Comparison of ENCODE assay signal across 27 cellular contexts in genomic region chr17:83026311-83026811, GRCh38. TPM values are rescaled to one million over a fixed set of nuclear protein-coding genes. Genes with fewer than 3 reads are reported as not detected.
DNase-seq lines count a peak whose midpoint lies in the region; ATAC-seq and TF ChIP-seq lines count a peak whose summit lies in the region.
"Had no signal": no experiment of that assay in that cellular context is flagged by ENCODE, and none has a peak within 500 bp of the region (broad histone marks: within the 10 kb centered on the region; RNA-seq: fewer than 3 reads in every experiment).

No MANE protein-coding gene starts in this region.

- TF ChIP-seq CTCF in esophagus squamous epithelium (IDR thresholded peaks at IDR 0.05): no peak

- ATAC-seq in activated CD8-positive, alpha-beta T cell treated with anti-CD3 and anti-CD28 coated beads, Interleukin-2, amount 10 ng/mL, durations not matched to agents 7 days and 5 days: peak; percentile 59
- ATAC-seq in left lobe of liver (no peak), GM18870 (IDR thresholded peaks at IDR 0.05; ENCODE audit: unreplicated experiment) (no peak)

- no peak overlapping the region for H3K27ac ChIP-seq in esophagus squamous epithelium
- H3K27ac ChIP-seq: 22Rv1, cardiac muscle cell, thoracic aorta, WERI-Rb-1 had no signal

- H3K27me3 ChIP-seq in esophagus squamous epithelium: no peaks in the 10 kb centered on the region
- H3K27me3 ChIP-seq: cardiac muscle cell had no signal

- peaks cover 18% of the 10 kb centered on the region for H3K4me1 Mint-ChIP-seq in activated CD4-positive, alpha-beta memory T cell treated with anti-CD3 and anti-CD28 coated beads, Interleukin-2, amount 10 ng/mL, durations not matched to agents 7 days and 5 days
- peaks cover 13% of the 10 kb centered on the region for H3K4me1 Mint-ChIP-seq in activated CD4-positive, alpha-beta memory T cell treated with anti-CD3 and anti-CD28 coated beads for 36 hours (ENCODE audit: low read depth)
- H3K4me1 Mint-ChIP-seq in activated CD8-positive, alpha-beta T cell treated with anti-CD3 and anti-CD28 coated beads, Interleukin-2, amount 10 ng/mL, durations not matched to agents 7 days and 5 days (ENCODE audit: low read depth): peaks cover 38% of the 10 kb centered on the region
- H3K4me1 Mint-ChIP-seq in stimulated activated naive CD8-positive, alpha-beta T cell treated with anti-CD3 and anti-CD28 coated beads, Interleukin-15, Interleukin-2, amounts not matched to agents 100 ng/mL and 50 ng/mL, for 24 hours (ENCODE audit: low read depth): peaks cover 31% of the 10 kb centered on the region
- H3K4me1 Mint-ChIP-seq in activated naive CD4-positive, alpha-beta T cell treated with anti-CD3 and anti-CD28 coated beads, Interleukin-2, amount 10 ng/mL, durations not matched to agents 7 days and 5 days: peaks cover 26% of the 10 kb centered on the region

- no peak overlapping the region for H3K4me3 Mint-ChIP-seq in activated CD4-positive, alpha-beta memory T cell treated with anti-CD3 and anti-CD28 coated beads, Interleukin-2, amount 10 ng/mL, durations not matched to agents 7 days and 5 days
- H3K4me3 Mint-ChIP-seq in activated CD4-positive, alpha-beta memory T cell treated with anti-CD3 and anti-CD28 coated beads for 36 hours: no peak overlapping the region
- peak overlapping the region; percentile 4 for H3K4me3 Mint-ChIP-seq in activated CD8-positive, alpha-beta T cell treated with anti-CD3 and anti-CD28 coated beads, Interleukin-2, amount 10 ng/mL, durations not matched to agents 7 days and 5 days
- no peak overlapping the region for H3K4me3 Mint-ChIP-seq in stimulated activated naive CD8-positive, alpha-beta T cell treated with anti-CD3 and anti-CD28 coated beads, Interleukin-15, Interleukin-2, amounts not matched to agents 100 ng/mL and 50 ng/mL, for 24 hours
- H3K4me3 Mint-ChIP-seq in activated naive CD4-positive, alpha-beta T cell treated with anti-CD3 and anti-CD28 coated beads, Interleukin-2, amount 10 ng/mL, durations not matched to agents 7 days and 5 days: no peak overlapping the region
- H3K4me3 Mint-ChIP-seq: activated CD4-positive, alpha-beta T cell treated with anti-CD3 and anti-CD28 coated beads, Interleukin-2, amount 10 ng/mL, durations not matched to agents 24 days and 14 days; dendritic cell treated with granulocyte-macrophage colony-stimulating factor and Interleukin-4, amounts not matched to agents 40 ng/mL and 50 ng/mL, for 4 days had no signal

- WGBS in esophagus squamous epithelium, 2 donors: 83 to 92% methylated on average over 6 of the region's 14 CpGs

- CTCF ChIA-PET in activated CD4-positive, alpha-beta memory T cell treated with anti-CD3 and anti-CD28 coated beads, Interleukin-2, amount 10 ng/mL, durations not matched to agents 7 days and 5 days (lab: Charles Lee): no interaction called here
- CTCF ChIA-PET in activated CD4-positive, alpha-beta memory T cell treated with anti-CD3 and anti-CD28 coated beads for 36 hours (lab: Charles Lee): no interaction called here
- CTCF ChIA-PET in activated CD8-positive, alpha-beta T cell treated with anti-CD3 and anti-CD28 coated beads, Interleukin-2, amount 10 ng/mL, durations not matched to agents 7 days and 5 days (lab: Charles Lee): no interaction called here
- CTCF ChIA-PET in activated naive CD4-positive, alpha-beta T cell treated with anti-CD3 and anti-CD28 coated beads, Interleukin-2, amount 10 ng/mL, durations not matched to agents 7 days and 5 days (lab: Charles Lee): no interaction called here

- H3K27me3 Mint-ChIP-seq in activated CD4-positive, alpha-beta memory T cell treated with anti-CD3 and anti-CD28 coated beads, Interleukin-2, amount 10 ng/mL, durations not matched to agents 7 days and 5 days: peaks cover 4% of the 10 kb centered on the region
- no peaks in the 10 kb centered on the region for H3K27me3 Mint-ChIP-seq in activated CD4-positive, alpha-beta memory T cell treated with anti-CD3 and anti-CD28 coated beads for 36 hours
- H3K27me3 Mint-ChIP-seq in activated CD8-positive, alpha-beta T cell treated with anti-CD3 and anti-CD28 coated beads, Interleukin-2, amount 10 ng/mL, durations not matched to agents 7 days and 5 days (ENCODE audit: low read depth): peaks cover 4% of the 10 kb centered on the region
- no peaks in the 10 kb centered on the region for H3K27me3 Mint-ChIP-seq in stimulated activated naive CD8-positive, alpha-beta T cell treated with anti-CD3 and anti-CD28 coated beads, Interleukin-15, Interleukin-2, amounts not matched to agents 100 ng/mL and 50 ng/mL, for 24 hours
- peaks cover 12% of the 10 kb centered on the region for H3K27me3 Mint-ChIP-seq in activated naive CD4-positive, alpha-beta T cell treated with anti-CD3 and anti-CD28 coated beads, Interleukin-2, amount 10 ng/mL, durations not matched to agents 7 days and 5 days
- H3K27me3 Mint-ChIP-seq: activated CD4-positive, alpha-beta T cell treated with anti-CD3 and anti-CD28 coated beads, Interleukin-2, amount 10 ng/mL, durations not matched to agents 24 days and 14 days; dendritic cell treated with granulocyte-macrophage colony-stimulating factor and Interleukin-4, amounts not matched to agents 40 ng/mL and 50 ng/mL, for 4 days had no signal

- POLR2A ChIA-PET in activated CD4-positive, alpha-beta memory T cell treated with anti-CD3 and anti-CD28 coated beads, Interleukin-2, amount 10 ng/mL, durations not matched to agents 7 days and 5 days (lab: Charles Lee): no interaction called here
- POLR2A ChIA-PET in activated CD4-positive, alpha-beta memory T cell treated with anti-CD3 and anti-CD28 coated beads for 36 hours (lab: Charles Lee): no interaction called here
- POLR2A ChIA-PET in activated CD8-positive, alpha-beta T cell treated with anti-CD3 and anti-CD28 coated beads, Interleukin-2, amount 10 ng/mL, durations not matched to agents 7 days and 5 days (lab: Charles Lee): no interaction called here

- H3K9me3 ChIP-seq in esophagus squamous epithelium: no peaks in the 10 kb centered on the region
- H3K9me3 ChIP-seq: SK-N-SH, thoracic aorta had no signal

- peaks cover 0 to 17% (median 0%) of the 10 kb centered on the region in 3 donors for H3K36me3 ChIP-seq in esophagus squamous epithelium
- H3K36me3 ChIP-seq: cardiac muscle cell, thoracic aorta had no signal

- DNase-seq in activated CD4-positive, alpha-beta memory T cell treated with anti-CD3 and anti-CD28 coated beads, Interleukin-2, amount 10 ng/mL, durations not matched to agents 7 days and 5 days: peak; percentile 12
- no peak for DNase-seq in activated CD4-positive, alpha-beta memory T cell treated with anti-CD3 and anti-CD28 coated beads for 36 hours
- DNase-seq in activated CD8-positive, alpha-beta T cell treated with anti-CD3 and anti-CD28 coated beads, Interleukin-2, amount 10 ng/mL, durations not matched to agents 7 days and 5 days: peak; percentile 47
- DNase-seq in left lobe of liver (ENCODE audit: low spot score) (peak; percentile 29), esophagus squamous epithelium (lab: John Stamatoyannopoulos, UW) (no peak)
- DNase-seq in activated naive CD4-positive, alpha-beta T cell treated with anti-CD3 and anti-CD28 coated beads, Interleukin-2, amount 10 ng/mL, durations not matched to agents 7 days and 5 days: no peak
- DNase-seq: activated CD4-positive, alpha-beta T cell treated with anti-CD3 and anti-CD28 coated beads, Interleukin-2, amount 10 ng/mL, durations not matched to agents 24 days and 14 days; activated naive CD4-positive, alpha-beta T cell; glutamatergic neuron; mammary epithelial cell; NCI-H1105; NCI-H2081 treated with DMSO at 0.1 percent for 48 hours; NCI-H345; NCI-H774; occipital lobe; RPMI8226; stimulated activated CD4-positive, alpha-beta T cell treated with anti-CD3 and anti-CD28 coated beads, Interleukin-2, amount 100 ng/mL, for 24 hours; T-helper 9 cell; WERI-Rb-1 had no signal

- intact Hi-C loops in activated CD4-positive, alpha-beta memory T cell treated with anti-CD3 and anti-CD28 coated beads for 36 hours (cut with micrococcal nuclease): no loop called here
- intact Hi-C loops in esophagus squamous epithelium (cut with DNase I): no loop called here

- no peak for TF ChIP-seq POLR2A in esophagus squamous epithelium (IDR thresholded peaks at IDR 0.05)

- no peaks in the 10 kb centered on the region for H3K4me1 ChIP-seq in esophagus squamous epithelium

- no peak overlapping the region for H3K27ac Mint-ChIP-seq in activated CD4-positive, alpha-beta memory T cell treated with anti-CD3 and anti-CD28 coated beads, Interleukin-2, amount 10 ng/mL, durations not matched to agents 7 days and 5 days
- no peak overlapping the region for H3K27ac Mint-ChIP-seq in activated CD4-positive, alpha-beta memory T cell treated with anti-CD3 and anti-CD28 coated beads for 36 hours
- peak overlapping the region; percentile 40 for H3K27ac Mint-ChIP-seq in activated CD8-positive, alpha-beta T cell treated with anti-CD3 and anti-CD28 coated beads, Interleukin-2, amount 10 ng/mL, durations not matched to agents 7 days and 5 days
- peak overlapping the region; percentile 24 for H3K27ac Mint-ChIP-seq in stimulated activated naive CD8-positive, alpha-beta T cell treated with anti-CD3 and anti-CD28 coated beads, Interleukin-15, Interleukin-2, amounts not matched to agents 100 ng/mL and 50 ng/mL, for 24 hours
- H3K27ac Mint-ChIP-seq in activated naive CD4-positive, alpha-beta T cell treated with anti-CD3 and anti-CD28 coated beads, Interleukin-2, amount 10 ng/mL, durations not matched to agents 7 days and 5 days: no peak overlapping the region
- H3K27ac Mint-ChIP-seq: activated CD4-positive, alpha-beta T cell treated with anti-CD3 and anti-CD28 coated beads, Interleukin-2, amount 10 ng/mL, durations not matched to agents 24 days and 14 days; dendritic cell treated with granulocyte-macrophage colony-stimulating factor and Interleukin-4, amounts not matched to agents 40 ng/mL and 50 ng/mL, for 4 days had no signal

- H3K9me3 Mint-ChIP-seq in activated CD4-positive, alpha-beta memory T cell treated with anti-CD3 and anti-CD28 coated beads, Interleukin-2, amount 10 ng/mL, durations not matched to agents 7 days and 5 days: no peaks in the 10 kb centered on the region
- H3K9me3 Mint-ChIP-seq in activated CD4-positive, alpha-beta memory T cell treated with anti-CD3 and anti-CD28 coated beads for 36 hours: no peaks in the 10 kb centered on the region
- H3K9me3 Mint-ChIP-seq in activated CD8-positive, alpha-beta T cell treated with anti-CD3 and anti-CD28 coated beads, Interleukin-2, amount 10 ng/mL, durations not matched to agents 7 days and 5 days (ENCODE audit: insufficient read depth): no peaks in the 10 kb centered on the region
- no peaks in the 10 kb centered on the region for H3K9me3 Mint-ChIP-seq in stimulated activated naive CD8-positive, alpha-beta T cell treated with anti-CD3 and anti-CD28 coated beads, Interleukin-15, Interleukin-2, amounts not matched to agents 100 ng/mL and 50 ng/mL, for 24 hours
- H3K9me3 Mint-ChIP-seq in activated naive CD4-positive, alpha-beta T cell treated with anti-CD3 and anti-CD28 coated beads, Interleukin-2, amount 10 ng/mL, durations not matched to agents 7 days and 5 days: no peaks in the 10 kb centered on the region
- H3K9me3 Mint-ChIP-seq: activated CD4-positive, alpha-beta T cell treated with anti-CD3 and anti-CD28 coated beads, Interleukin-2, amount 10 ng/mL, durations not matched to agents 24 days and 14 days; dendritic cell treated with granulocyte-macrophage colony-stimulating factor and Interleukin-4, amounts not matched to agents 40 ng/mL and 50 ng/mL, for 4 days had no signal

- H3K36me3 Mint-ChIP-seq in activated CD4-positive, alpha-beta memory T cell treated with anti-CD3 and anti-CD28 coated beads, Interleukin-2, amount 10 ng/mL, durations not matched to agents 7 days and 5 days (ENCODE audit: low read depth): peaks cover 10% of the 10 kb centered on the region
- H3K36me3 Mint-ChIP-seq in activated CD4-positive, alpha-beta memory T cell treated with anti-CD3 and anti-CD28 coated beads for 36 hours: peaks cover 7% of the 10 kb centered on the region
- H3K36me3 Mint-ChIP-seq in activated CD8-positive, alpha-beta T cell treated with anti-CD3 and anti-CD28 coated beads, Interleukin-2, amount 10 ng/mL, durations not matched to agents 7 days and 5 days (ENCODE audit: low read depth): peaks cover 11% of the 10 kb centered on the region
- peaks cover 15% of the 10 kb centered on the region for H3K36me3 Mint-ChIP-seq in stimulated activated naive CD8-positive, alpha-beta T cell treated with anti-CD3 and anti-CD28 coated beads, Interleukin-15, Interleukin-2, amounts not matched to agents 100 ng/mL and 50 ng/mL, for 24 hours (ENCODE audit: low read depth)
- H3K36me3 Mint-ChIP-seq in activated naive CD4-positive, alpha-beta T cell treated with anti-CD3 and anti-CD28 coated beads, Interleukin-2, amount 10 ng/mL, durations not matched to agents 7 days and 5 days: no peaks in the 10 kb centered on the region

- no peak overlapping the region for H3K4me3 ChIP-seq in esophagus squamous epithelium
- H3K4me3 ChIP-seq: cardiac muscle cell, smooth muscle cell, thoracic aorta had no signal

RNA-seq across cellular contexts. Expression of gene METRNL, which starts 53.0 kb away (rescaled TPM):
- 10 to 100 TPM; 27.3 to 28.1 TPM for total RNA-seq in activated CD4-positive, alpha-beta memory T cell treated with anti-CD3 and anti-CD28 coated beads, Interleukin-2, amount 10 ng/mL, durations not matched to agents 7 days and 5 days
- 10 to 100 TPM; 62.8 to 71.1 TPM for total RNA-seq in activated CD4-positive, alpha-beta memory T cell treated with anti-CD3 and anti-CD28 coated beads for 36 hours
- total RNA-seq in activated CD8-positive, alpha-beta T cell treated with anti-CD3 and anti-CD28 coated beads, Interleukin-2, amount 10 ng/mL, durations not matched to agents 7 days and 5 days: 1 to 10 TPM; 3.0 to 4.8 TPM
- total RNA-seq in left lobe of liver: 4.7 TPM
- 100 to 1,000 TPM in 1 of 4 donors, 10 to 100 TPM in 3; 80.3 to 137 (median 87.7) TPM for total RNA-seq in esophagus squamous epithelium

Comparison
In these comparisons a context has a peak if more than half of its experiments do, and no peak if none do; other contexts are left out.
1. DNase-seq: peak in activated CD4-positive, alpha-beta memory T cell treated with anti-CD3 and anti-CD28 coated beads, Interleukin-2, amount 10 ng/mL, durations not matched to agents 7 days and 5 days (single experiment), activated CD8-positive, alpha-beta T cell treated with anti-CD3 and anti-CD28 coated beads, Interleukin-2, amount 10 ng/mL, durations not matched to agents 7 days and 5 days (single experiment) and left lobe of liver (single experiment); none in activated CD4-positive, alpha-beta memory T cell treated with anti-CD3 and anti-CD28 coated beads for 36 hours (single experiment), activated naive CD4-positive, alpha-beta T cell treated with anti-CD3 and anti-CD28 coated beads, Interleukin-2, amount 10 ng/mL, durations not matched to agents 7 days and 5 days (single experiment) and esophagus squamous epithelium (single experiment).
2. H3K27ac Mint-ChIP-seq: peak in activated CD8-positive, alpha-beta T cell treated with anti-CD3 and anti-CD28 coated beads, Interleukin-2, amount 10 ng/mL, durations not matched to agents 7 days and 5 days (single experiment) and stimulated activated naive CD8-positive, alpha-beta T cell treated with anti-CD3 and anti-CD28 coated beads, Interleukin-15, Interleukin-2, amounts not matched to agents 100 ng/mL and 50 ng/mL, for 24 hours (single experiment); none in activated CD4-positive, alpha-beta memory T cell treated with anti-CD3 and anti-CD28 coated beads, Interleukin-2, amount 10 ng/mL, durations not matched to agents 7 days and 5 days (single experiment), activated CD4-positive, alpha-beta memory T cell treated with anti-CD3 and anti-CD28 coated beads for 36 hours (single experiment) and activated naive CD4-positive, alpha-beta T cell treated with anti-CD3 and anti-CD28 coated beads, Interleukin-2, amount 10 ng/mL, durations not matched to agents 7 days and 5 days (single experiment).